8 cellular contexts compared by ENCODE assay signal in the genomic region with DNA sequence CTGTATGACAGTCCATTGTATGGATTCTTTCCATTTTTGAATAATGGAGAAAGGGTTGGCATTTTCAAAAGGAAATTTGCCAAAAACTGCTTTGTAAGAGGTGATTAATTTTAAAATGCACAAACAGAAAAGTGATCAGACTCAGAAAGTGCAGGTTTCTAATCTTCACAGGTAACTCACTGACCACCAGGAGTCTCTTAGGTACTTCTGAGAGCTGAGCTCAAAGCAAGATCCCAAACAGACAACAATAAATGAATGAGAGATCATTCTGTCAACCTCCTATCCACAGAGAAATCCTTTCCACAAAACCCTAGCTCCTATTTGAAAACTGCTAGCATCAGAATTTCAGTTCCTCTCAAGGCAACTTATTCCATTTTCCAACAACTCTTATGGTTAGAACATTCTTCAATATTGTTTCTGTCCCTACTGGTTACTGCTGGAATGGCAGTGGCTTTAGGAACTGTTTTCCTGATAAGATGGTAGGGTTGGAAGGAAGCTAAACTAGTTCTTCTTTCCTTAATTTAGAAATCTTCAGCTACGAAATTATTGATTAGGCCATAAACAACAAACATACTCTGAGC. TPM values are rescaled to one million over a fixed set of nuclear protein-coding genes. Genes with fewer than 3 reads are reported as not detected.
A peak's percentile ranks its signal among the peaks of the same experiment; 100 is the strongest.
DNase-seq lines count a peak whose midpoint lies in the region; ATAC-seq and TF ChIP-seq lines count a peak whose summit lies in the region.

No MANE protein-coding gene starts in this region.

- peaks cover 18% of the 10 kb centered on the region for H3K4me1 Mint-ChIP-seq in activated T-helper 2 cell treated with anti-CD3 and anti-CD28 coated beads, Interferon-gamma antibody, Interleukin-2, Interleukin-4, amounts not matched to agents 10 μg/mL and 5 μg/mL and 100 μg/mL, durations not matched to agents 14 hours and 24 hours and 36 hours (ENCODE audit: low read depth)

- TF ChIP-seq CTCF in BJ (IDR thresholded peaks at IDR 0.05; ENCODE audit: insufficient read depth, low read depth, low read length): peak; percentile 43; the same call in 1 of the 2 replicates
- peak; percentile 65 to 74 (median 66); a peak in 5 of 6 replicates for TF ChIP-seq CTCF in HCT116 (IDR thresholded peaks at IDR 0.05 in 2 of 3, conservative IDR thresholded peaks at IDR 0.05 in 1 of 3; ENCODE audit: borderline replicate concordance in 1 of 3, insufficient read depth in 1 of 3, low read depth in 2 of 3, low read length in 2 of 3)
- peak; percentile 40 to 55 (median 48) for TF ChIP-seq CTCF in right lobe of liver (IDR thresholded peaks at IDR 0.05)

- no peaks in the 10 kb centered on the region for H3K9me3 Mint-ChIP-seq in activated T-helper 2 cell treated with anti-CD3 and anti-CD28 coated beads, Interferon-gamma antibody, Interleukin-2, Interleukin-4, amounts not matched to agents 10 μg/mL and 5 μg/mL and 100 μg/mL, durations not matched to agents 14 hours and 24 hours and 36 hours

- RAD21 ChIA-PET in HCT116 (lab: Charles Lee; ENCODE audit: low non-redundant PET in 1 of 2, low total read pairs in 2 of 2, uncharacterized antibody in 2 of 2, unreplicated experiment in 2 of 2): no interaction called here

- H3K27me3 ChIP-seq in BJ (ENCODE audit: control insufficient read depth, insufficient read depth, low read length) (no peaks in the 10 kb centered on the region), HCT116 (ENCODE audit: insufficient read depth, low read length) (no peaks in the 10 kb centered on the region), right lobe of liver (no peaks in the 10 kb centered on the region)

- H4K20me1 ChIP-seq in HCT116 (ENCODE audit: insufficient read depth): no peaks in the 10 kb centered on the region

- BruUV-seq in HCT116 (replicated peaks; lab: Mats Ljungman, UMichigan): no TSS peak

- H3K79me2 ChIP-seq in HCT116 (ENCODE audit: insufficient read depth, low read length): no peaks in the 10 kb centered on the region

- H3K9me3 ChIP-seq in HCT116 (ENCODE audit: control insufficient read depth in 1 of 2, insufficient read depth in 1 of 2, low read depth in 1 of 2, low read length in 2 of 2) (no peaks in the 10 kb centered on the region), right lobe of liver (no peaks in the 10 kb centered on the region)

- CTCF ChIA-PET in BJ (lab: Yijun Ruan, JAX): interaction anchor here (1.2 to 4.5 kb wide), 4 partner anchors 9 to 19 kb away, joined by 3 to 27 read pairs (median 11); no protein-coding TSS in a partner anchor
- CTCF ChIA-PET in HCT116 (lab: Charles Lee): interaction anchor here (0.6 to 1.3 kb wide), 4 partner anchors 11 to 743 kb away, joined by 3 read pairs; no protein-coding TSS in a partner anchor

- POLR2A ChIA-PET in BJ (lab: Charles Lee): interaction anchor here (0.6 kb wide), 1 partner anchor 205 kb away, joined by 7 read pairs; no protein-coding TSS in a partner anchor
- POLR2A ChIA-PET in HCT116 (lab: Charles Lee): no interaction called here

- no peak for ATAC-seq in HCT116
- ATAC-seq in right lobe of liver: no peak
- no peak for ATAC-seq in HG02970 (IDR thresholded peaks at IDR 0.05; ENCODE audit: low FRiP score, unreplicated experiment)
- ATAC-seq in HG03457 (IDR thresholded peaks at IDR 0.05; ENCODE audit: unreplicated experiment): no peak
- ATAC-seq in GM21367 (IDR thresholded peaks at IDR 0.05; ENCODE audit: unreplicated experiment): no peak

- H3K4me3 ChIP-seq in BJ (ENCODE audit: low read depth, low read length): no peak overlapping the region
- H3K4me3 ChIP-seq in HCT116 (replicated peaks in 1 of 2; ENCODE audit: low read depth in 1 of 2, low read length in 2 of 2): no peak overlapping the region
- H3K4me3 ChIP-seq in right lobe of liver: no peak overlapping the region

- no peak overlapping the region for H3K4me2 ChIP-seq in HCT116 (ENCODE audit: low read length)

- H3K36me3 Mint-ChIP-seq in activated T-helper 2 cell treated with anti-CD3 and anti-CD28 coated beads, Interferon-gamma antibody, Interleukin-2, Interleukin-4, amounts not matched to agents 10 μg/mL and 5 μg/mL and 100 μg/mL, durations not matched to agents 14 hours and 24 hours and 36 hours (ENCODE audit: low read depth): peaks cover 6% of the 10 kb centered on the region

- intact Hi-C loops in HCT116 (cut with micrococcal nuclease): no loop called here
- intact Hi-C loops in activated T-helper 2 cell treated with anti-CD3 and anti-CD28 coated beads, Interferon-gamma antibody, Interleukin-2, Interleukin-4, amounts not matched to agents 10 μg/mL and 5 μg/mL and 100 μg/mL, durations not matched to agents 14 hours and 24 hours and 36 hours (cut with micrococcal nuclease): loop anchor here (5.0 to 10.0 kb wide), 3 partner anchors 332 to 1549 kb away; a partner anchor contains a TSS
- intact Hi-C loops in right lobe of liver (cut with DNase I): no loop called here

- H3K9ac ChIP-seq in HCT116 (ENCODE audit: low read length): no peak overlapping the region

- H3K36me3 ChIP-seq in BJ (ENCODE audit: control insufficient read depth, insufficient read depth, low read length): no peaks in the 10 kb centered on the region
- H3K36me3 ChIP-seq in HCT116 (ENCODE audit: control insufficient read depth in 1 of 2, insufficient read depth in 2 of 2, low read length in 2 of 2): no peaks in the 10 kb centered on the region
- no peaks in the 10 kb centered on the region for H3K36me3 ChIP-seq in right lobe of liver

- H3K27ac Mint-ChIP-seq in activated T-helper 2 cell treated with anti-CD3 and anti-CD28 coated beads, Interferon-gamma antibody, Interleukin-2, Interleukin-4, amounts not matched to agents 10 μg/mL and 5 μg/mL and 100 μg/mL, durations not matched to agents 14 hours and 24 hours and 36 hours: peak overlapping the region; percentile 62

- TF ChIP-seq POLR2A in HCT116 (IDR thresholded peaks at IDR 0.05; ENCODE audit: borderline replicate concordance, extremely low read depth, insufficient read depth, insufficient read length): no peak
- no peak for TF ChIP-seq POLR2A in right lobe of liver (IDR thresholded peaks at IDR 0.05)

- TF ChIP-seq RAD21 in HCT116 (IDR thresholded peaks at IDR 0.05; ENCODE audit: low read depth): no peak; the same call in 1 of the 2 replicates

- H3K9me2 ChIP-seq in HCT116 (ENCODE audit: insufficient read depth): no peaks in the 10 kb centered on the region

- peak overlapping the region; percentile 75 for H2AFZ ChIP-seq in HCT116 (ENCODE audit: low read depth, low read length, poor library complexity, severe bottlenecking)

- peak overlapping the region; percentile 75 for H3K4me3 Mint-ChIP-seq in activated T-helper 2 cell treated with anti-CD3 and anti-CD28 coated beads, Interferon-gamma antibody, Interleukin-2, Interleukin-4, amounts not matched to agents 10 μg/mL and 5 μg/mL and 100 μg/mL, durations not matched to agents 14 hours and 24 hours and 36 hours (ENCODE audit: low read depth)

- H3K27ac ChIP-seq in HCT116 (ENCODE audit: low read depth, low read length) (no peak overlapping the region), right lobe of liver (no peak overlapping the region)

- DNase-seq in BJ (ENCODE audit: low read depth) (no peak), HCT116 (ENCODE audit: low read depth, low spot score) (peak; percentile 39), right lobe of liver (no peak)
- no peak for DNase-seq in activated T-helper 2 cell treated with anti-CD3 and anti-CD28 coated beads, Interferon-gamma antibody, Interleukin-2, Interleukin-4, amounts not matched to agents 10 μg/mL and 5 μg/mL and 100 μg/mL, durations not matched to agents 14 hours and 24 hours and 36 hours (ENCODE audit: low spot score)
- no peak for DNase-seq in stimulated activated CD4-positive, alpha-beta T cell treated with anti-CD3 and anti-CD28 coated beads, Interleukin-4, amount 100 ng/mL, for 4 hours

- peaks cover 7 to 20% of the 10 kb centered on the region in 2 experiments for H3K4me1 ChIP-seq in HCT116 (ENCODE audit: control insufficient read depth in 1 of 2, insufficient read depth in 2 of 2, low read length in 2 of 2)
- peaks cover 0 to 13% (median 4%) of the 10 kb centered on the region in 4 donors for H3K4me1 ChIP-seq in right lobe of liver

- H3K27me3 Mint-ChIP-seq in activated T-helper 2 cell treated with anti-CD3 and anti-CD28 coated beads, Interferon-gamma antibody, Interleukin-2, Interleukin-4, amounts not matched to agents 10 μg/mL and 5 μg/mL and 100 μg/mL, durations not matched to agents 14 hours and 24 hours and 36 hours (ENCODE audit: low read depth): peaks cover 6% of the 10 kb centered on the region

- 15% methylated on average over 1 of the region's 1 CpG for WGBS in right lobe of liver (ENCODE audit: insufficient coverage, low coverage, low lambda C conversion rate, missing lambda C conversion rate)

TF ChIP-seq in HCT116, 20 proteins besides CTCF, POLR2A, EP300 and RAD21 (continues in another document):
- TF ChIP-seq ZFX (IDR thresholded peaks at IDR 0.05) (no peak), ZNF274 (IDR thresholded peaks at IDR 0.05; ENCODE audit: low read depth, low read length) (no peak)

RNA-seq across cellular contexts. Expression of a gene that starts 20.6 kb away (rescaled TPM):
- 0.31 and 0.54 TPM in 2 replicates for polyA plus RNA-seq in BJ (2011; rRNA removed)
- 0.62 TPM in 1 of 2 replicates, not detected in the other for polyA minus RNA-seq in BJ (2011; rRNA and poly(A)+ RNA removed)
- total RNA-seq in HCT116 (2021; ENCODE audit: unreplicated experiment) (not detected), right lobe of liver (100 to 1,000 TPM in 3 of 6 experiments, 10 to 100 TPM in 3; 60.7 to 187 (median 114) TPM)
- 0.05 TPM in 1 of 2 replicates, not detected in the other for polyA plus RNA-seq in HCT116 (2012)
- 5.1 and 5.8 TPM in 2 replicates for total RNA-seq in activated T-helper 2 cell treated with anti-CD3 and anti-CD28 coated beads, Interferon-gamma antibody, Interleukin-2, Interleukin-4, amounts not matched to agents 10 μg/mL and 5 μg/mL and 100 μg/mL, durations not matched to agents 14 hours and 24 hours and 36 hours

RNA-seq across cellular contexts. Expression of a gene that starts 49.1 kb away (rescaled TPM):
- not detected in 2 replicates for polyA plus RNA-seq in BJ (2011; rRNA removed)
- polyA minus RNA-seq in BJ (2011; rRNA and poly(A)+ RNA removed): 0.26 TPM in 1 of 2 replicates, not detected in the other
- total RNA-seq in HCT116 (2021; ENCODE audit: unreplicated experiment) (not detected), right lobe of liver (10 to 100 TPM in 3 of 6 experiments, 1 to 10 TPM in 3; 5.3 to 29.4 (median 10.7) TPM)
- not detected in 2 replicates for polyA plus RNA-seq in HCT116 (2012)
- total RNA-seq in activated T-helper 2 cell treated with anti-CD3 and anti-CD28 coated beads, Interferon-gamma antibody, Interleukin-2, Interleukin-4, amounts not matched to agents 10 μg/mL and 5 μg/mL and 100 μg/mL, durations not matched to agents 14 hours and 24 hours and 36 hours: 1.1 and 1.3 TPM in 2 replicates
